23 cellular contexts compared by ENCODE assay signal in genomic region chr18:3284501-3284900, GRCh38.
"Had no signal": no experiment of that assay in that cellular context is flagged by ENCODE, and none has a peak within 500 bp of the region (broad histone marks: within the 10 kb centered on the region; RNA-seq: fewer than 3 reads in every experiment).

No MANE protein-coding gene starts in this region.

- H3K4me3 ChIP-seq: coronary artery, heart right ventricle, left ventricle myocardium inferior, sigmoid colon, smooth muscle cell, stomach, suprapubic skin, transverse colon, uterus had no signal

- H3K4me1 ChIP-seq: sigmoid colon, transverse colon, uterus had no signal

- H3K36me3 ChIP-seq: heart right ventricle, left ventricle myocardium inferior, sigmoid colon, stomach, suprapubic skin, transverse colon, uterus, WERI-Rb-1 had no signal

- H3K36me3 Mint-ChIP-seq: T-cell had no signal

- H3K4me1 Mint-ChIP-seq: central memory CD8-positive, alpha-beta T cell had no signal

- H3K4me3 Mint-ChIP-seq: central memory CD8-positive, alpha-beta T cell; nephron; stimulated activated memory B cell treated with anti-CD40 and anti-IgM and Interleukin-4, amounts not matched to agents 10 μg/mL and 1 μg/mL and 100 μg/mL, for 72 hours; T-cell; T-helper 2 cell treated with Interferon-gamma antibody and Interleukin-4, amounts not matched to agents 5 μg/mL and 100 μg/mL, for 36 hours had no signal

- DNase-seq: activated CD4-positive, alpha-beta T cell treated with anti-CD3 and anti-CD28 coated beads, Interleukin-2, amount 50 U/mL, for 1 hour; activated CD4-positive, CD25-positive, alpha-beta regulatory T cell treated with anti-CD3 and anti-CD28 coated beads, Interleukin-2, amount 50 U/mL, for 72 hours; activated T-cell treated with anti-CD3 and anti-CD28 coated beads, Interleukin-2, amount 50 U/mL, for 1 hour; heart right ventricle; left ventricle myocardium inferior; mammary epithelial cell; occipital lobe; sigmoid colon; stimulated activated CD4-positive, alpha-beta T cell treated with anti-CD3 and anti-CD28 coated beads, Interleukin-15, amount 100 ng/mL, for 24 hours; stomach; T-cell; transverse colon; uterus had no signal

- H3K27ac ChIP-seq: coronary artery, epithelial cell of prostate, suprapubic skin, uterus had no signal

- H3K27me3 Mint-ChIP-seq: central memory CD8-positive, alpha-beta T cell; stimulated activated memory B cell treated with anti-CD40 and anti-IgM and Interleukin-4, amounts not matched to agents 10 μg/mL and 1 μg/mL and 100 μg/mL, for 72 hours; T-cell had no signal

- H3K27ac Mint-ChIP-seq: stimulated activated memory B cell treated with anti-CD40 and anti-IgM and Interleukin-4, amounts not matched to agents 10 μg/mL and 1 μg/mL and 100 μg/mL, for 72 hours; T-cell; T-helper 2 cell treated with Interferon-gamma antibody and Interleukin-4, amounts not matched to agents 5 μg/mL and 100 μg/mL, for 36 hours had no signal

- H3K27me3 ChIP-seq: heart right ventricle, sigmoid colon, stomach, suprapubic skin, transverse colon, uterus had no signal

- H3K9me3 ChIP-seq: left ventricle myocardium inferior, sigmoid colon, stomach, suprapubic skin, transverse colon, uterus had no signal

- H3K9me3 Mint-ChIP-seq: central memory CD8-positive, alpha-beta T cell; T-helper 2 cell treated with Interferon-gamma antibody and Interleukin-4, amounts not matched to agents 5 μg/mL and 100 μg/mL, for 36 hours had no signal

- ATAC-seq: activated naive CD4-positive, alpha-beta T cell treated with anti-CD3 and anti-CD28 coated beads, Interleukin-2, amount 50 U/mL, for 72 hours; heart right ventricle; stimulated activated memory B cell treated with anti-CD40 and anti-IgM and Interleukin-4, amounts not matched to agents 10 μg/mL and 1 μg/mL and 100 μg/mL, for 72 hours; T-cell had no signal
